ENCODE assay signal across 8 cellular contexts in genomic region chr13:49635599-49636433, GRCh38. TPM values are rescaled to one million over a fixed set of nuclear protein-coding genes. Genes with fewer than 3 reads are reported as not detected.
A peak's percentile ranks its signal among the peaks of the same experiment; 100 is the strongest.
DNase-seq lines count a peak whose midpoint lies in the region; ATAC-seq and TF ChIP-seq lines count a peak whose summit lies in the region.

No MANE protein-coding gene starts in this region.

- intact Hi-C loops in CD4-positive, alpha-beta T cell (cut with DNase I, micrococcal nuclease): no loop called here
- intact Hi-C loops in activated CD8-positive, alpha-beta T cell treated with anti-CD3 and anti-CD28 coated beads for 36 hours (cut with micrococcal nuclease): no loop called here
- intact Hi-C loops in tibial artery (cut with DNase I; ENCODE audit: low total_unique reads) (no loop called here), PC-9 (cut with micrococcal nuclease; ENCODE audit: unreplicated experiment) (no loop called here)

- BruUV-seq in PC-9 (replicated peaks; lab: Mats Ljungman, UMichigan): no TSS peak

- H4K20me1 ChIP-seq in PC-9 (ENCODE audit: insufficient read depth): no peaks in the 10 kb centered on the region

- H3K36me3 ChIP-seq in tibial artery (no peaks in the 10 kb centered on the region), PC-9 (ENCODE audit: low read depth) (no peaks in the 10 kb centered on the region)

- H3K4me1 Mint-ChIP-seq in CD4-positive, alpha-beta T cell (ENCODE audit: low read depth): peaks cover 17% of the 10 kb centered on the region
- peaks cover 8% of the 10 kb centered on the region for H3K4me1 Mint-ChIP-seq in activated CD8-positive, alpha-beta T cell treated with anti-CD3 and anti-CD28 coated beads for 36 hours (ENCODE audit: low read depth)

- POLR2A ChIA-PET in CD4-positive, alpha-beta T cell (lab: Charles Lee): no interaction called here
- POLR2A ChIA-PET in activated CD8-positive, alpha-beta T cell treated with anti-CD3 and anti-CD28 coated beads for 36 hours (lab: Charles Lee): no interaction called here
- POLR2A ChIA-PET in PC-9 (lab: Charles Lee; ENCODE audit: unreplicated experiment): no interaction called here

- H3K79me2 ChIP-seq in PC-9 (ENCODE audit: low read depth): no peaks in the 10 kb centered on the region

- H3K4me1 ChIP-seq in tibial artery (no peaks in the 10 kb centered on the region), PC-9 (replicated peaks; ENCODE audit: insufficient read depth) (peaks cover 8% of the 10 kb centered on the region; the same call in 1 of the 2 replicates)

- no peaks in the 10 kb centered on the region for H3K27me3 ChIP-seq in CD4-positive, alpha-beta T cell (ENCODE audit: control insufficient read depth, insufficient read depth, low read length)
- H3K27me3 ChIP-seq in tibial artery (no peaks in the 10 kb centered on the region), PC-9 (ENCODE audit: insufficient read depth, low read depth) (no peaks in the 10 kb centered on the region)

- TF ChIP-seq CTCF in CD4-positive, alpha-beta T cell (IDR thresholded peaks at IDR 0.05): no peak
- TF ChIP-seq CTCF in activated CD8-positive, alpha-beta T cell treated with anti-CD3 and anti-CD28 coated beads for 36 hours (IDR thresholded peaks at IDR 0.05): no peak
- no peak for TF ChIP-seq CTCF in tibial artery (IDR thresholded peaks at IDR 0.05)
- no peak for TF ChIP-seq CTCF in PC-9 (conservative IDR thresholded peaks at IDR 0.05)

- CTCF ChIA-PET in CD4-positive, alpha-beta T cell (lab: Charles Lee): no interaction called here
- CTCF ChIA-PET in activated CD8-positive, alpha-beta T cell treated with anti-CD3 and anti-CD28 coated beads for 36 hours (lab: Charles Lee): interaction anchor here (0.6 kb wide), 1 partner anchor 339 kb away, joined by 3 read pairs; no protein-coding TSS in a partner anchor
- CTCF ChIA-PET in PC-9 (lab: Charles Lee): no interaction called here

- no peaks in the 10 kb centered on the region for H3K9me3 ChIP-seq in CD4-positive, alpha-beta T cell (ENCODE audit: control insufficient read depth, low read length)
- H3K9me3 ChIP-seq in tibial artery: no peaks in the 10 kb centered on the region
- H3K9me3 ChIP-seq in PC-9 (ENCODE audit: insufficient read depth, low read depth): no peaks in the 10 kb centered on the region

- H3K9me2 ChIP-seq in PC-9 (ENCODE audit: insufficient read depth): no peaks in the 10 kb centered on the region

- ATAC-seq in CD4-positive, alpha-beta T cell (ENCODE audit: poor library complexity): peak; percentile 85
- ATAC-seq in HG02588 (IDR thresholded peaks at IDR 0.05; ENCODE audit: unreplicated experiment) (peak; percentile 46), HG03342 (IDR thresholded peaks at IDR 0.05; ENCODE audit: unreplicated experiment) (no peak), GM21717 (IDR thresholded peaks at IDR 0.05; ENCODE audit: unreplicated experiment) (no peak)
- peak; percentile 88 for ATAC-seq in activated CD8-positive, alpha-beta T cell treated with anti-CD3 and anti-CD28 coated beads for 36 hours

- H3K9me3 Mint-ChIP-seq in CD4-positive, alpha-beta T cell: no peaks in the 10 kb centered on the region
- no peaks in the 10 kb centered on the region for H3K9me3 Mint-ChIP-seq in activated CD8-positive, alpha-beta T cell treated with anti-CD3 and anti-CD28 coated beads for 36 hours

- H3K4me3 ChIP-seq in tibial artery: peak overlapping the region; percentile 1 to 23
- no peak overlapping the region for H3K4me3 ChIP-seq in PC-9

- H3F3A ChIP-seq in PC-9 (ENCODE audit: insufficient read depth, low read depth): no peaks in the 10 kb centered on the region

- peak in 6 of 10 experiments; percentile 7 to 33 (median 12) for DNase-seq in CD4-positive, alpha-beta T cell
- DNase-seq in activated CD8-positive, alpha-beta T cell treated with anti-CD3 and anti-CD28 coated beads for 36 hours: peak; percentile 56
- DNase-seq in iPS DF 19.7 (ENCODE audit: low read depth, low spot score) (peak; percentile 97), tibial artery (no peak), PC-9 (no peak)

- H3K36me3 Mint-ChIP-seq in CD4-positive, alpha-beta T cell (ENCODE audit: low read depth): no peaks in the 10 kb centered on the region
- H3K36me3 Mint-ChIP-seq in activated CD8-positive, alpha-beta T cell treated with anti-CD3 and anti-CD28 coated beads for 36 hours (ENCODE audit: low read depth): no peaks in the 10 kb centered on the region

- peak overlapping the region; percentile 83 for H3K4me3 Mint-ChIP-seq in CD4-positive, alpha-beta T cell
- peak overlapping the region; percentile 67 for H3K4me3 Mint-ChIP-seq in activated CD8-positive, alpha-beta T cell treated with anti-CD3 and anti-CD28 coated beads for 36 hours

- H3K27ac Mint-ChIP-seq in CD4-positive, alpha-beta T cell: peak overlapping the region; percentile 84
- H3K27ac Mint-ChIP-seq in activated CD8-positive, alpha-beta T cell treated with anti-CD3 and anti-CD28 coated beads for 36 hours: peak overlapping the region; percentile 27

- no peak overlapping the region for H3K4me2 ChIP-seq in PC-9

- no peak overlapping the region for H2AFZ ChIP-seq in PC-9

- H3K27ac ChIP-seq in CD4-positive, alpha-beta T cell (ENCODE audit: low read depth, low read length): no peak overlapping the region
- H3K27ac ChIP-seq in tibial artery (no peak overlapping the region), PC-9 (no peak overlapping the region)

- no peaks in the 10 kb centered on the region for H3K27me3 Mint-ChIP-seq in CD4-positive, alpha-beta T cell
- no peaks in the 10 kb centered on the region for H3K27me3 Mint-ChIP-seq in activated CD8-positive, alpha-beta T cell treated with anti-CD3 and anti-CD28 coated beads for 36 hours

RNA-seq across cellular contexts. Expression of gene ARL11, which starts 7.5 kb away (rescaled TPM):
- under 1 TPM; 0.11 to 0.14 TPM for total RNA-seq in CD4-positive, alpha-beta T cell
- total RNA-seq in activated CD8-positive, alpha-beta T cell treated with anti-CD3 and anti-CD28 coated beads for 36 hours: under 1 TPM; 0.29 to 0.61 TPM
- 3.5 and 3.7 TPM in 2 replicates for total RNA-seq in PC-9 (2021)

RNA-seq across cellular contexts. Expression of gene RCBTB1, which starts 50.5 kb away (rescaled TPM):
- 10 to 100 TPM; 10.3 to 11.4 TPM for total RNA-seq in CD4-positive, alpha-beta T cell
- 10 to 100 TPM; 14.2 to 14.6 TPM for total RNA-seq in activated CD8-positive, alpha-beta T cell treated with anti-CD3 and anti-CD28 coated beads for 36 hours
- 14.6 and 16.1 TPM in 2 replicates for total RNA-seq in PC-9 (2021)

RNA-seq across cellular contexts. Expression of gene EBPL, which starts 55.5 kb away (rescaled TPM):
- total RNA-seq in CD4-positive, alpha-beta T cell: 10 to 100 TPM; 22.3 to 23.2 TPM
- 10 to 100 TPM; 35.6 to 37.8 TPM for total RNA-seq in activated CD8-positive, alpha-beta T cell treated with anti-CD3 and anti-CD28 coated beads for 36 hours
- total RNA-seq in PC-9 (2021): 77.0 and 100 TPM in 2 replicates

Comparison
In these comparisons a context has a peak if more than half of its experiments do, and no peak if none do; other contexts are left out.
1. ATAC-seq: peak in CD4-positive, alpha-beta T cell (single experiment), HG02588 (single experiment) and activated CD8-positive, alpha-beta T cell treated with anti-CD3 and anti-CD28 coated beads for 36 hours (single experiment); none in HG03342 (single experiment) and GM21717 (single experiment).
2. DNase-seq: peak in CD4-positive, alpha-beta T cell (6 of 10), activated CD8-positive, alpha-beta T cell treated with anti-CD3 and anti-CD28 coated beads for 36 hours (single experiment) and iPS DF 19.7 (single experiment); none in tibial artery (0 of 2) and PC-9 (0 of 2).